13 cellular contexts compared by ENCODE assay signal in genomic region chr3:182789371-182789770, GRCh38. TPM values are rescaled to one million over a fixed set of nuclear protein-coding genes. Genes with fewer than 3 reads are reported as not detected.
DNase-seq lines count a peak whose midpoint lies in the region; ATAC-seq, FAIRE-seq and TF ChIP-seq lines count a peak whose summit lies in the region.
"Had no signal": no experiment of that assay in that cellular context is flagged by ENCODE, and none has a peak within 500 bp of the region (broad histone marks: within the 10 kb centered on the region; RNA-seq: fewer than 3 reads in every experiment).

No MANE protein-coding gene starts in this region.

- TF ChIP-seq CTCF in tibial nerve (IDR thresholded peaks at IDR 0.05) (no peak), PC-9 (conservative IDR thresholded peaks at IDR 0.05) (no peak)

- POLR2A ChIA-PET in PC-9 (lab: Charles Lee; ENCODE audit: unreplicated experiment) (interaction anchor here (0.6 kb wide), 2 partner anchors 28 to 49 kb away, joined by 3 to 9 read pairs; no protein-coding TSS in a partner anchor), HEK293T (lab: Yijun Ruan, JAX) (no interaction called here)

- H3K4me1 ChIP-seq in tibial nerve: peaks cover 0 to 5% (median 0%) of the 10 kb centered on the region in 4 donors
- peaks cover 16% of the 10 kb centered on the region for H3K4me1 ChIP-seq in PC-9 (replicated peaks; ENCODE audit: insufficient read depth)

- H3K27ac ChIP-seq in tibial nerve (no peak overlapping the region), PC-9 (no peak overlapping the region)

- peaks cover 5% of the 10 kb centered on the region for H3K79me2 ChIP-seq in PC-9 (ENCODE audit: low read depth)

- TF ChIP-seq POLR2A in GM12891 (IDR thresholded peaks at IDR 0.05; ENCODE audit: low read depth, low read length) (no peak), tibial nerve (IDR thresholded peaks at IDR 0.05) (no peak)

- WGBS in tibial nerve, 2 donors: 45 to 57% methylated on average over 1 of the region's 1 CpG

- H3K27me3 ChIP-seq in tibial nerve (peaks cover 0 to 21% of the 10 kb centered on the region in 2 donors), PC-9 (ENCODE audit: insufficient read depth, low read depth) (no peaks in the 10 kb centered on the region)

- H3K9me2 ChIP-seq in PC-9 (ENCODE audit: insufficient read depth): no peaks in the 10 kb centered on the region

- intact Hi-C loops in PC-9 (cut with micrococcal nuclease; ENCODE audit: unreplicated experiment): no loop called here

- H3K36me3 ChIP-seq in tibial nerve: no peaks in the 10 kb centered on the region
- no peaks in the 10 kb centered on the region for H3K36me3 ChIP-seq in PC-9 (ENCODE audit: low read depth)

- CTCF ChIA-PET in PC-9 (lab: Charles Lee): interaction anchor here (0.5 kb wide), 1 partner anchor 936 kb away, joined by 9 read pairs; no protein-coding TSS in a partner anchor
- CTCF ChIA-PET in HEK293T (lab: Yijun Ruan, JAX): no interaction called here

- H2AFZ ChIP-seq in PC-9: no peak overlapping the region

- no peak for TF ChIP-seq EP300 in tibial nerve (IDR thresholded peaks at IDR 0.05)

- H3K9me3 ChIP-seq in tibial nerve (no peaks in the 10 kb centered on the region), PC-9 (ENCODE audit: insufficient read depth, low read depth) (no peaks in the 10 kb centered on the region)

- no peak for DNase-seq in GM12891 (ENCODE audit: insufficient read length, low spot score)
- peak; percentile 49 for DNase-seq in dermis blood vessel endothelial cell
- no peak for DNase-seq in dedifferentiated amniotic fluid mesenchymal stem cell (ENCODE audit: extremely low spot score)
- DNase-seq in tibial nerve (ENCODE audit: low spot score in 2 of 2): no peak
- no peak for DNase-seq in PC-9
- no peak for DNase-seq in HEK293T (ENCODE audit: extremely low spot score)
- DNase-seq: activated B cell treated with CpG ODN at 0.5 μM for 24 hours; activated T-cell treated with anti-CD3 and anti-CD28 coated beads, Interleukin-2, amount 50 U/mL, for 72 hours; mesendoderm; NCI-H226; stimulated activated CD4-positive, alpha-beta T cell treated with anti-CD3 and anti-CD28 coated beads, Interleukin-2, amount 100 ng/mL, for 48 hours had no signal

- ATAC-seq in GM21381 (IDR thresholded peaks at IDR 0.05; ENCODE audit: unreplicated experiment) (peak; percentile 21), HG03469 (IDR thresholded peaks at IDR 0.05; ENCODE audit: unreplicated experiment) (peak; percentile 26)
- ATAC-seq: activated T-cell treated with anti-CD3 and anti-CD28 coated beads, Interleukin-2, amount 50 U/mL, for 72 hours had no signal

- no peaks in the 10 kb centered on the region for H4K20me1 ChIP-seq in PC-9 (ENCODE audit: insufficient read depth)

- H3K4me2 ChIP-seq in PC-9: no peak overlapping the region

- peaks cover 16% of the 10 kb centered on the region for H3F3A ChIP-seq in PC-9 (ENCODE audit: insufficient read depth, low read depth)

- BruUV-seq in PC-9 (replicated peaks; lab: Mats Ljungman, UMichigan): no TSS peak

- FAIRE-seq in GM12891 (lab: Jason Lieb, UNC): peak; percentile 78

- H3K4me3 ChIP-seq in tibial nerve (no peak overlapping the region), PC-9 (no peak overlapping the region)

TF ChIP-seq in GM12891, 5 proteins besides CTCF, POLR2A, EP300 and RAD21:
- TF ChIP-seq TAF1 (IDR thresholded peaks at IDR 0.05; ENCODE audit: low read depth, low read length): no peak
- no peak for TF ChIP-seq PAX5 (IDR thresholded peaks at IDR 0.05; ENCODE audit: insufficient read depth, low read length, severe bottlenecking)
- TF ChIP-seq POLR2AphosphoS5 (IDR thresholded peaks at IDR 0.05; ENCODE audit: low read depth, low read length): no peak
- TF ChIP-seq POU2F2 (IDR thresholded peaks at IDR 0.05; ENCODE audit: low read depth, low read length): no peak
- TF ChIP-seq SPI1 (IDR thresholded peaks at IDR 0.05; ENCODE audit: low read depth, low read length): no peak

TF ChIP-seq in HEK293T, 16 proteins besides CTCF, POLR2A, EP300 and RAD21:
- no peak for TF ChIP-seq FOXA1 (IDR thresholded peaks at IDR 0.05)
- no peak for TF ChIP-seq FOXK2 (IDR thresholded peaks at IDR 0.05)
- no peak for TF ChIP-seq ZNF384 (IDR thresholded peaks at IDR 0.05)
- no peak for TF ChIP-seq ARNT (IDR thresholded peaks at IDR 0.05)
- TF ChIP-seq SP1 (IDR thresholded peaks at IDR 0.05): no peak
- no peak for TF ChIP-seq SUZ12 (IDR thresholded peaks at IDR 0.05)
- TF ChIP-seq ELF4 (IDR thresholded peaks at IDR 0.05): no peak
- no peak for TF ChIP-seq NFRKB (IDR thresholded peaks at IDR 0.05)
- no peak for TF ChIP-seq CTBP1 (IDR thresholded peaks at IDR 0.05; ENCODE audit: borderline replicate concordance)
- TF ChIP-seq HDGF (IDR thresholded peaks at IDR 0.05; ENCODE audit: borderline replicate concordance): no peak
- TF ChIP-seq TARDBP (IDR thresholded peaks at IDR 0.05): no peak
- no peak for TF ChIP-seq FOXM1 (IDR thresholded peaks at IDR 0.05; ENCODE audit: borderline replicate concordance)
- no peak for TF ChIP-seq LEF1 (IDR thresholded peaks at IDR 0.05; ENCODE audit: borderline replicate concordance)
- no peak for TF ChIP-seq PKNOX1 (IDR thresholded peaks at IDR 0.05)
- TF ChIP-seq L3MBTL2 (conservative IDR thresholded peaks at IDR 0.05): no peak
- TF ChIP-seq BHLHE40 (IDR thresholded peaks at IDR 0.05; ENCODE audit: borderline replicate concordance): no peak

RNA-seq across cellular contexts. Expression of gene ATP11B, which starts 3.9 kb away (rescaled TPM):
- 14.9 TPM for polyA plus RNA-seq in GM12891 (2012; ENCODE audit: low read depth, missing spikeins)
- 111 and 160 TPM in 2 replicates for total RNA-seq in dermis blood vessel endothelial cell
- total RNA-seq in tibial nerve: 100 to 1,000 TPM in 2 of 4 donors, 10 to 100 TPM in 2; 80.8 to 114 (median 100) TPM
- 48.3 and 66.5 TPM in 2 replicates for total RNA-seq in PC-9 (2021)
